ENCODE assay signal across 15 cellular contexts in the genomic region with DNA sequence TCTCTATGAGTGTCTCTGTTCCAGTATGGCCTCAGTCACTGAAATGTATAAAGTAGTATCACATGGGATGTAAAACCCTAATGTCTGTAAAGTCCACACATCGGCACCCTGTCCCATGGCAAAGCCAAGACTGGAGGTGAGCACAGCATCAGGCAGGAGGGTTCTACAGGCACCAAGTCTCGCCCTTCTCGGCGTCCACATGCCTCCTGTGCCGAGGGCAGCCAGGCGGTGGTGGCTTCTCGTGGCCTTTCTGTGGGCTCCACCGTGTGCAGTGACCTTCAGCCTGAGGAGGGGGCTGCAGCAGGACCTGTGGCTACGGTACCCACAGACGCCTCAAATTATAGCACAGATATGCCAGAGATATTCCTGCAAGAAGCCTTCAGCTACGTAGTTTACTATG.
"Had no signal": no experiment of that assay in that cellular context is flagged by ENCODE, and none has a peak within 500 bp of the region (broad histone marks: within the 10 kb centered on the region; RNA-seq: fewer than 3 reads in every experiment).

No MANE protein-coding gene starts in this region.

- H3K9me3 ChIP-seq: ascending aorta, transverse colon had no signal

- H3K79me2 ChIP-seq: parathyroid adenoma had no signal

- H3K4me3 Mint-ChIP-seq: activated CD4-positive, alpha-beta T cell treated with anti-CD3 and anti-CD28 coated beads, Interleukin-2, amount 10 ng/mL, durations not matched to agents 24 days and 14 days; activated naive CD4-positive, alpha-beta T cell treated with anti-CD3 and anti-CD28 coated beads, Interleukin-2, amount 10 ng/mL, durations not matched to agents 7 days and 5 days; activated T-helper 17 cell treated with anti-CD3 and anti-CD28 coated beads, Interleukin-2, amount 50 U/mL, for 72 hours; neural progenitor cell; stimulated activated memory B cell treated with anti-CD40 and anti-IgM and Interleukin-4, amounts not matched to agents 10 μg/mL and 1 μg/mL and 100 μg/mL, for 72 hours; T-helper 2 cell treated with Interferon-gamma antibody and Interleukin-4, amounts not matched to agents 5 μg/mL and 100 μg/mL, for 36 hours had no signal

- H3K4me2 ChIP-seq: neural progenitor cell had no signal

- H3K27me3 Mint-ChIP-seq: activated CD4-positive, alpha-beta T cell treated with anti-CD3 and anti-CD28 coated beads, Interleukin-2, amount 10 ng/mL, durations not matched to agents 24 days and 14 days; activated naive CD4-positive, alpha-beta T cell treated with anti-CD3 and anti-CD28 coated beads, Interleukin-2, amount 10 ng/mL, durations not matched to agents 7 days and 5 days; activated T-helper 17 cell treated with anti-CD3 and anti-CD28 coated beads, Interleukin-2, amount 50 U/mL, for 72 hours; stimulated activated memory B cell treated with anti-CD40 and anti-IgM and Interleukin-4, amounts not matched to agents 10 μg/mL and 1 μg/mL and 100 μg/mL, for 72 hours had no signal

- H3K27ac ChIP-seq: ascending aorta, neural progenitor cell, parathyroid adenoma, transverse colon had no signal

- H2AFZ ChIP-seq: neural progenitor cell, parathyroid adenoma had no signal

- H3K9ac ChIP-seq: neural progenitor cell, parathyroid adenoma had no signal

- H3K27me3 ChIP-seq: ascending aorta, neural progenitor cell, transverse colon had no signal

- DNase-seq: activated CD4-positive, alpha-beta T cell treated with anti-CD3 and anti-CD28 coated beads, Interleukin-2, amount 10 ng/mL, durations not matched to agents 24 days and 14 days; activated CD4-positive, CD25-positive, alpha-beta regulatory T cell; hippocampal formation; midbrain; stimulated activated CD4-positive, alpha-beta T cell treated with anti-CD3 and anti-CD28 coated beads, Interleukin-2, amount 100 ng/mL, for 48 hours; transverse colon had no signal

- ATAC-seq: activated T-helper 17 cell treated with anti-CD3 and anti-CD28 coated beads, Interleukin-2, amount 50 U/mL, for 72 hours; esophagus mucosa; stimulated activated memory B cell treated with anti-CD40 and anti-IgM and Interleukin-4, amounts not matched to agents 10 μg/mL and 1 μg/mL and 100 μg/mL, for 72 hours had no signal

- H3K27ac Mint-ChIP-seq: activated CD4-positive, alpha-beta T cell treated with anti-CD3 and anti-CD28 coated beads, Interleukin-2, amount 10 ng/mL, durations not matched to agents 24 days and 14 days; activated naive CD4-positive, alpha-beta T cell treated with anti-CD3 and anti-CD28 coated beads, Interleukin-2, amount 10 ng/mL, durations not matched to agents 7 days and 5 days; activated T-helper 17 cell treated with anti-CD3 and anti-CD28 coated beads, Interleukin-2, amount 50 U/mL, for 72 hours; neural progenitor cell; stimulated activated memory B cell treated with anti-CD40 and anti-IgM and Interleukin-4, amounts not matched to agents 10 μg/mL and 1 μg/mL and 100 μg/mL, for 72 hours; T-helper 2 cell treated with Interferon-gamma antibody and Interleukin-4, amounts not matched to agents 5 μg/mL and 100 μg/mL, for 36 hours had no signal

- H3K4me1 Mint-ChIP-seq: activated T-helper 17 cell treated with anti-CD3 and anti-CD28 coated beads, Interleukin-2, amount 50 U/mL, for 72 hours; stimulated activated memory B cell treated with anti-CD40 and anti-IgM and Interleukin-4, amounts not matched to agents 10 μg/mL and 1 μg/mL and 100 μg/mL, for 72 hours had no signal

- H3K4me3 ChIP-seq: ascending aorta, lung, neural progenitor cell, transverse colon had no signal

- H3K9me3 Mint-ChIP-seq: activated CD4-positive, alpha-beta T cell treated with anti-CD3 and anti-CD28 coated beads, Interleukin-2, amount 10 ng/mL, durations not matched to agents 24 days and 14 days; activated T-helper 17 cell treated with anti-CD3 and anti-CD28 coated beads, Interleukin-2, amount 50 U/mL, for 72 hours; stimulated activated memory B cell treated with anti-CD40 and anti-IgM and Interleukin-4, amounts not matched to agents 10 μg/mL and 1 μg/mL and 100 μg/mL, for 72 hours; T-helper 2 cell treated with Interferon-gamma antibody and Interleukin-4, amounts not matched to agents 5 μg/mL and 100 μg/mL, for 36 hours had no signal

- H3K4me1 ChIP-seq: ascending aorta, parathyroid adenoma, transverse colon had no signal

- H3K36me3 ChIP-seq: neural progenitor cell, transverse colon had no signal
